21 cellular contexts compared by ENCODE assay signal in the genomic region with DNA sequence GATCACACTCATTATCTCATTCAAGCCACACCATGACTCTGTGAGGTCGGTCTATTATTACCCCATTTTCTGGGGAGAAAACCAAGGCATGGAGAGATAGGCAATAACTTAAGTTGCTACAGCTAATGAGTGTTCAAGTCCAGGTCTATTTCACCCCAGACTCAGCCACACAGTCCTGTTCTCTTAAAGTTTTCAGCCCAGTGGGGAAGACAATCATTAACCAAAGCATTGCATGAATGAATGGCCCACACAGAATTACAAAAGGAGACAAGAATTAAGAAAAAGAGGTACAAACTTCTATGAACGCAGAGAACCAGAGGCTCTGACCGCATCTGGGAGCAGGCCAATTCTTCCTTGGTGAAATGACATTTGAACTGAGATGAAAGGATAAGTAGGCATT. TPM values are rescaled to one million over a fixed set of nuclear protein-coding genes. Genes with fewer than 3 reads are reported as not detected.
DNase-seq lines count a peak whose midpoint lies in the region; ATAC-seq, FAIRE-seq and TF ChIP-seq lines count a peak whose summit lies in the region.
"Had no signal": no experiment of that assay in that cellular context is flagged by ENCODE, and none has a peak within 500 bp of the region (broad histone marks: within the 10 kb centered on the region; RNA-seq: fewer than 3 reads in every experiment).

No MANE protein-coding gene starts in this region.

- H3K27ac ChIP-seq in endothelial cell of umbilical vein (ENCODE audit: insufficient read depth, low read depth, low read length): no peak overlapping the region

- peak; percentile 62 for ATAC-seq in left lobe of liver
- ATAC-seq in mucosa of descending colon: no peak
- no peak for ATAC-seq in GM21367 (IDR thresholded peaks at IDR 0.05; ENCODE audit: unreplicated experiment)
- ATAC-seq: GM12878, GM23338 had no signal

- CTCF ChIA-PET in endothelial cell of umbilical vein (lab: Charles Lee): interaction anchor here (2.6 to 9.2 kb wide), 2 partner anchors 11 to 83 kb away, joined by 12 to 204 read pairs; no protein-coding TSS in a partner anchor

- TF ChIP-seq CTCF in endothelial cell of umbilical vein (IDR thresholded peaks at IDR 0.05; ENCODE audit: extremely low read depth in 1 of 2, insufficient read depth in 1 of 2, low read depth in 1 of 2, low read length in 2 of 2) (no peak), mucosa of descending colon (IDR thresholded peaks at IDR 0.05) (no peak)

- FAIRE-seq in endothelial cell of umbilical vein (lab: Jason Lieb, UNC): peak; percentile 12
- FAIRE-seq: GM12878, GM19239 had no signal

- dilution Hi-C loops in endothelial cell of umbilical vein (cut with MboI; ENCODE audit: extremely low pct_ligation_motif_present, low sequenced_read_pairs): no loop called here

- no peaks in the 10 kb centered on the region for H3K9me1 ChIP-seq in endothelial cell of umbilical vein (replicated peaks; ENCODE audit: control insufficient read depth, extremely low read depth, insufficient read depth, low read length)

- H3K4me1 ChIP-seq in endothelial cell of umbilical vein (ENCODE audit: control insufficient read depth, extremely low read depth, insufficient read depth, low read length) (no peaks in the 10 kb centered on the region), mucosa of descending colon (ENCODE audit: low read depth) (no peaks in the 10 kb centered on the region)
- H3K4me1 ChIP-seq: HAP-1 had no signal

- intact Hi-C loops in endothelial cell of umbilical vein (cut with micrococcal nuclease) (no loop called here), mucosa of descending colon (cut with DNase I, micrococcal nuclease) (loop anchor here in 1 of 2 donors (10.0 kb wide), 1 partner anchor 86 kb away; no protein-coding TSS in a partner anchor)

- no peak overlapping the region for H2AFZ ChIP-seq in endothelial cell of umbilical vein (ENCODE audit: low read depth, low read length)
- H2AFZ ChIP-seq: GM23338 had no signal

- H3K4me3 ChIP-seq in endothelial cell of umbilical vein (replicated peaks in 1 of 3; ENCODE audit: insufficient read depth in 1 of 3, low read depth in 1 of 3, low read length in 3 of 3) (no peak overlapping the region), mucosa of descending colon (no peak overlapping the region)
- H3K4me3 ChIP-seq: GM12878, GM23338, HAP-1 had no signal

- no peaks in the 10 kb centered on the region for H3K9me3 ChIP-seq in endothelial cell of umbilical vein (replicated peaks; ENCODE audit: control insufficient read depth, insufficient read depth, low read length)
- no peaks in the 10 kb centered on the region for H3K9me3 ChIP-seq in mucosa of descending colon
- H3K9me3 ChIP-seq: HAP-1 had no signal

- no peaks in the 10 kb centered on the region for H3K79me2 ChIP-seq in endothelial cell of umbilical vein (ENCODE audit: control insufficient read depth, insufficient read depth, low read length)

- no TSS peak for BruUV-seq in endothelial cell of umbilical vein (replicated peaks; lab: Mats Ljungman, UMichigan)

- H3K9ac ChIP-seq in endothelial cell of umbilical vein (replicated peaks; ENCODE audit: extremely low read depth, insufficient read depth, low read length): no peak overlapping the region

- no peak overlapping the region for H3K4me2 ChIP-seq in endothelial cell of umbilical vein (ENCODE audit: insufficient read depth, low read length)
- H3K4me2 ChIP-seq: GM23338 had no signal

- POLR2A ChIA-PET in endothelial cell of umbilical vein (lab: Charles Lee): no interaction called here

- DNase-seq in endothelial cell of umbilical vein (ENCODE audit: low read depth, low spot score): no peak
- peak; percentile 37 for DNase-seq in glomerular visceral epithelial cell (ENCODE audit: extremely low spot score)
- no peak for DNase-seq in left lobe of liver (ENCODE audit: low spot score)
- no peak for DNase-seq in mucosa of descending colon
- DNase-seq in stimulated activated CD4-positive, alpha-beta T cell treated with anti-CD3 and anti-CD28 coated beads, Interleukin-12 subunit alpha, Interleukin-12 subunit beta, amount 100 ng/mL, for 4 hours: no peak
- DNase-seq: C1 segment of cervical spinal cord; Calu3; CD4-positive, alpha-beta memory T cell; COR-L47; DMS79; EL; GDM1; HFFc6 had no signal

- no peaks in the 10 kb centered on the region for H4K20me1 ChIP-seq in endothelial cell of umbilical vein (replicated peaks; ENCODE audit: control insufficient read depth, extremely low read depth, insufficient read depth, low read length)

- H3K36me3 ChIP-seq in endothelial cell of umbilical vein (ENCODE audit: control insufficient read depth in 2 of 2, extremely low read depth in 1 of 2, insufficient read depth in 2 of 2, low read length in 2 of 2) (no peaks in the 10 kb centered on the region), mucosa of descending colon (ENCODE audit: low read depth) (no peaks in the 10 kb centered on the region)
- H3K36me3 ChIP-seq: HAP-1 had no signal

- H3K27me3 ChIP-seq in endothelial cell of umbilical vein (ENCODE audit: control insufficient read depth in 2 of 2, insufficient read depth in 2 of 2, low read length in 2 of 2): peaks cover 0 to 4% of the 10 kb centered on the region in 2 experiments

- no peak for TF ChIP-seq POLR2A in endothelial cell of umbilical vein (IDR thresholded peaks at IDR 0.05; ENCODE audit: low read depth, low read length)

TF ChIP-seq in endothelial cell of umbilical vein, 7 proteins besides CTCF, POLR2A, EP300 and RAD21:
- no peak for TF ChIP-seq POLR2AphosphoS5 (IDR thresholded peaks at IDR 0.05; ENCODE audit: insufficient read depth, low read depth, low read length)
- TF ChIP-seq MYC (IDR thresholded peaks at IDR 0.05; ENCODE audit: low read depth, low read length): no peak
- TF ChIP-seq FOS (IDR thresholded peaks at IDR 0.05; ENCODE audit: borderline replicate concordance, insufficient read depth, low read length): no peak
- TF ChIP-seq JUN (IDR thresholded peaks at IDR 0.05; ENCODE audit: borderline replicate concordance, insufficient read depth, insufficient read length, low read depth): no peak
- TF ChIP-seq EZH2 (IDR thresholded peaks at IDR 0.05; ENCODE audit: borderline replicate concordance, low read depth, low read length, severe bottlenecking): no peak
- TF ChIP-seq, protein P1, sequence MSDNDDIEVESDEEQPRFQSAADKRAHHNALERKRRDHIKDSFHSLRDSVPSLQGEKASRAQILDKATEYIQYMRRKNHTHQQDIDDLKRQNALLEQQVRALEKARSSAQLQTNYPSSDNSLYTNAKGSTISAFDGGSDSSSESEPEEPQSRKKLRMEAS (IDR thresholded peaks at IDR 0.05; ENCODE audit: insufficient read depth, insufficient read length): no peak
- TF ChIP-seq GATA2 (IDR thresholded peaks at IDR 0.05; ENCODE audit: insufficient read depth, insufficient read length, low read depth, low read length): no peak

RNA-seq across cellular contexts. Expression of a gene that starts 7.1 kb away (rescaled TPM):
- total RNA-seq in endothelial cell of umbilical vein (not detected in 2 replicates), left lobe of liver (0.48 TPM), mucosa of descending colon (under 1 TPM in 1 of 3 donors, not detected in 2; 0.19 TPM)
- polyA plus RNA-seq in endothelial cell of umbilical vein: not detected in 2 replicates
- not detected in 2 replicates for polyA plus RNA-seq in endothelial cell of umbilical vein (2011; cell fraction: cytosol; rRNA removed)
- polyA plus RNA-seq in endothelial cell of umbilical vein (2011; cell fraction: nucleus; rRNA removed): not detected in 2 replicates
- not detected in 2 replicates for polyA plus RNA-seq in endothelial cell of umbilical vein (2012)
- polyA minus RNA-seq in endothelial cell of umbilical vein: not detected in 2 replicates
- polyA minus RNA-seq in endothelial cell of umbilical vein (2011; cell fraction: cytosol; rRNA and poly(A)+ RNA removed): not detected
- not detected in 2 replicates for polyA minus RNA-seq in endothelial cell of umbilical vein (2011; cell fraction: nucleus; rRNA and poly(A)+ RNA removed)
- total RNA-seq: A172; A673; Calu3; CD4-positive, alpha-beta memory T cell; GM12878; GM23338; HFFc6 had no signal
- polyA plus RNA-seq: CD4-positive, alpha-beta memory T cell; GM12878; GM23338 had no signal

RNA-seq across cellular contexts. Expression of a gene that starts 35.2 kb away (rescaled TPM):
- not detected in 2 replicates for total RNA-seq in endothelial cell of umbilical vein
- 0.03 TPM in 1 of 2 replicates, not detected in the other for polyA plus RNA-seq in endothelial cell of umbilical vein
- 0.06 TPM in 1 of 2 replicates, not detected in the other for polyA plus RNA-seq in endothelial cell of umbilical vein (2011; cell fraction: cytosol; rRNA removed)
- polyA plus RNA-seq in endothelial cell of umbilical vein (2011; cell fraction: nucleus; rRNA removed): not detected in 2 replicates
- polyA plus RNA-seq in endothelial cell of umbilical vein (2012): 0.10 TPM in 1 of 2 replicates, not detected in the other
- 0.39 TPM in 1 of 2 replicates, not detected in the other for polyA minus RNA-seq in endothelial cell of umbilical vein
- not detected for polyA minus RNA-seq in endothelial cell of umbilical vein (2011; cell fraction: cytosol; rRNA and poly(A)+ RNA removed)
- not detected in 2 replicates for polyA minus RNA-seq in endothelial cell of umbilical vein (2011; cell fraction: nucleus; rRNA and poly(A)+ RNA removed)
- total RNA-seq in left lobe of liver: 459 TPM
- under 1 TPM in 2 of 3 donors, not detected in 1; 0.14 to 0.34 TPM for total RNA-seq in mucosa of descending colon
- total RNA-seq: A172; A673; Calu3; CD4-positive, alpha-beta memory T cell; HFFc6 had no signal
- polyA plus RNA-seq: CD4-positive, alpha-beta memory T cell had no signal

RNA-seq across cellular contexts. Expression of a gene that starts 50.6 kb away (rescaled TPM):
- total RNA-seq in endothelial cell of umbilical vein (0.51 and 0.58 TPM in 2 replicates), left lobe of liver (2.7 TPM), mucosa of descending colon (10 to 100 TPM in 1 of 3 donors, 1 to 10 TPM in 2; 1.2 to 22.4 (median 3.4) TPM)
- 0.36 and 0.37 TPM in 2 replicates for polyA plus RNA-seq in endothelial cell of umbilical vein
- polyA plus RNA-seq in endothelial cell of umbilical vein (2011; cell fraction: cytosol; rRNA removed): 0.13 and 0.25 TPM in 2 replicates
- 0.66 and 34.2 TPM in 2 replicates for polyA plus RNA-seq in endothelial cell of umbilical vein (2011; cell fraction: nucleus; rRNA removed)
- 1.5 and 5.8 TPM in 2 replicates for polyA plus RNA-seq in endothelial cell of umbilical vein (2012)
- polyA minus RNA-seq in endothelial cell of umbilical vein: 0.40 and 0.73 TPM in 2 replicates
- not detected for polyA minus RNA-seq in endothelial cell of umbilical vein (2011; cell fraction: cytosol; rRNA and poly(A)+ RNA removed)
- polyA minus RNA-seq in endothelial cell of umbilical vein (2011; cell fraction: nucleus; rRNA and poly(A)+ RNA removed): 0.24 and 0.38 TPM in 2 replicates
- total RNA-seq: A673; Calu3; CD4-positive, alpha-beta memory T cell; GM12878; H4 had no signal
- polyA plus RNA-seq: CD4-positive, alpha-beta memory T cell; GM12878; GM23338 had no signal

Comparison
In these comparisons a context has a peak if more than half of its experiments do, and no peak if none do; other contexts are left out.
1. RNA of a gene that starts 35.2 kb away (total RNA-seq): 459 TPM in left lobe of liver (single experiment); 0.14 to 0.34 TPM in mucosa of descending colon and not detected in endothelial cell of umbilical vein; every median in the first group is over 100 times any median in the second.